ENCODE assay signal across 7 cellular contexts in genomic region chr10:71941318-71941717, GRCh38.
"Had no signal": no experiment of that assay in that cellular context is flagged by ENCODE, and none has a peak within 500 bp of the region (broad histone marks: within the 10 kb centered on the region; RNA-seq: fewer than 3 reads in every experiment).

No MANE protein-coding gene starts in this region.

- DNase-seq: GDM1, GF-D8 had no signal

- ATAC-seq: GM12878 had no signal

- FAIRE-seq: GM12878, GM12891, GM12892, GM18507, GM19239 had no signal

- H3K4me3 ChIP-seq: GM12878 had no signal
